ENCODE assay signal across 19 cellular contexts in genomic region chr6:147200711-147201110, GRCh38.
"Had no signal": no experiment of that assay in that cellular context is flagged by ENCODE, and none has a peak within 500 bp of the region (broad histone marks: within the 10 kb centered on the region; RNA-seq: fewer than 3 reads in every experiment).

No MANE protein-coding gene starts in this region.

- H3K4me1 ChIP-seq: pancreas, vagina had no signal

- H3K27ac ChIP-seq: pancreas, sigmoid colon, thyroid gland, vagina had no signal

- H3K9me3 ChIP-seq: mucosa of descending colon, neutrophil, pancreas, sigmoid colon, spleen, thyroid gland, vagina had no signal

- DNase-seq: dorsolateral prefrontal cortex; effector CD4-positive, alpha-beta T cell; hypothalamus; immature natural killer cell; mesenchymal stem cell; mucosa of descending colon; naive B cell; pancreas; sigmoid colon; spleen; stimulated activated CD4-positive, alpha-beta T cell treated with anti-CD3 and anti-CD28 coated beads, Interleukin-4, amount 100 ng/mL, for 4 hours; stimulated activated naive CD8-positive, alpha-beta T cell treated with anti-CD3 and anti-CD28 coated beads, Interleukin-15, amount 100 ng/mL, for 72 hours; thyroid gland; trophoblast cell had no signal

- H3K27me3 ChIP-seq: dorsolateral prefrontal cortex, neutrophil, pancreas, sigmoid colon, spleen, thyroid gland, vagina had no signal

- FAIRE-seq: keratinocyte, pancreas had no signal

- ATAC-seq: mucosa of descending colon; natural killer cell treated with Interleukin-12 subunit alpha and Interleukin-12 subunit beta and Interleukin-15 and Interleukin-18, amount 100 ng/mL, for 72 hours; pancreas; stimulated activated memory B cell treated with anti-CD40 and anti-IgM and Interleukin-4, amounts not matched to agents 10 μg/mL and 1 μg/mL and 100 μg/mL, for 72 hours; stimulated activated naive CD8-positive, alpha-beta T cell treated with anti-CD3 and anti-CD28 coated beads, Interleukin-15, amount 100 ng/mL, for 72 hours had no signal

- H3K4me3 ChIP-seq: mucosa of descending colon, pancreas, sigmoid colon, spleen, thyroid gland, vagina had no signal

- H3K36me3 ChIP-seq: neutrophil, pancreas, sigmoid colon, spleen, thyroid gland, vagina had no signal
